Comparison of ENCODE assay signal across 1 cellular context in the genomic region with DNA sequence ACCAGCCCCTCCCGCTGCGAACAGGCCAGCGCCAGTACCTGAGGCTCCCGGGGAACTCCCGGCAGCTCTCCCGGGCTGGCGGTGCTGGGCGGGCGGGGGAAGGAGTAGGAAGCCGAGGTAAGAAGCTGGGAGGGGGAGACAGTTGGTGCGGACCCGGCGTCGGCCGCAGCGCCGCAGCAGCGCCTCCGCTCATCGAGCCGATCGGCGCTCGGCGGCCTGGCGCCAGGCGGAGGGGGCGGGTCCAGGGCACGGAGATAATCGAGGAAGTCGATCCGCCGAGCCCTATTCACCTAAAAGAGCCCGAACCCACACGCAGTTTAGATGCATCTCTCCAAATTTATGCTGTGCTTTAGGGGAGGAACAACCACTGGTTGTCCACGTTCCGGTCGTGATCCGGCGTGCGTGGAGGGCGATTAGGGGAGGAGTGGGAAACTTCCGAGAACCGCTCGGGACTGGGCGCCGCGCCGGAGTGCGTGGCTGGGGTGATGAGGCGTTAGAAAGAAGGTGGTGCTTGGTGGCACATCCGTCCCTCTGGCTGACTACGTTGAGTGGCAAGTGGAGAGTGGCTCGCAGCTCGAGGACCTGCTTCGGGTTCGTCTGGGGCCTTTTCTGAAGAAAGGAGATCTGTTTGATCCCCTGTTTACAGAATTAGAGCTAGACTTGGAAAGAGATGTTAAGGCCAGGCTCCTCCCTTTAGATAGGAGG.
TF ChIP-seq lines count a peak whose summit lies in the region.

A gene with protein sequence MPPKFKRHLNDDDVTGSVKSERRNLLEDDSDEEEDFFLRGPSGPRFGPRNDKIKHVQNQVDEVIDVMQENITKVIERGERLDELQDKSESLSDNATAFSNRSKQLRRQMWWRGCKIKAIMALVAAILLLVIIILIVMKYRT (minus strand): TSS at position 194 of the 705 bp plus-strand sequence. CDS start 3,651 bp downstream, outside the sequence.

TF ChIP-seq in HepG2, 621 proteins besides CTCF, POLR2A, EP300 and RAD21 (continued from another document and continues in another):
- TF ChIP-seq IRX3 (CRISPR knock-in tag; IDR thresholded peaks at IDR 0.05; ENCODE audit: borderline replicate concordance, low read depth) (no peak), NONO (IDR thresholded peaks at IDR 0.05) (no peak), NONO (CRISPR knock-in tag; conservative IDR thresholded peaks at IDR 0.05) (0 out of 2 replicates have a peak, but pooled peaks have one; percentile 45), RORA (CRISPR knock-in tag; IDR thresholded peaks at IDR 0.05) (no peak), ZNF879 (CRISPR knock-in tag; IDR thresholded peaks at IDR 0.05) (no peak), SIX1 (CRISPR knock-in tag; IDR thresholded peaks at IDR 0.05; ENCODE audit: borderline replicate concordance) (no peak), MXI1 (IDR thresholded peaks at IDR 0.05; ENCODE audit: borderline replicate concordance, low read depth, low read length) (peak; percentile 77; the same call in 1 of the 3 replicates), ZNF17 (CRISPR knock-in tag; IDR thresholded peaks at IDR 0.05) (no peak), ZNF253 (CRISPR knock-in tag; IDR thresholded peaks at IDR 0.05; ENCODE audit: borderline replicate concordance) (no peak), ISL2 (CRISPR knock-in tag; IDR thresholded peaks at IDR 0.05) (peak; percentile 66; the same call in 1 of the 2 replicates), ATAD3A (CRISPR knock-in tag; IDR thresholded peaks at IDR 0.05) (no peak), ZNF232 (CRISPR knock-in tag; IDR thresholded peaks at IDR 0.05; ENCODE audit: borderline replicate concordance) (no peak), MEIS1 (CRISPR knock-in tag; IDR thresholded peaks at IDR 0.05; ENCODE audit: borderline replicate concordance) (peak; percentile 54; the same call in 1 of the 2 replicates), ZNF124 (CRISPR knock-in tag; IDR thresholded peaks at IDR 0.05) (peak; percentile 54), HNRNPK (IDR thresholded peaks at IDR 0.05; ENCODE audit: low read depth, low read length, poor library complexity, severe bottlenecking) (peak; percentile 16), PTBP1 (IDR thresholded peaks at IDR 0.05; ENCODE audit: low read depth, low read length, poor library complexity, severe bottlenecking) (no peak), MED1 (CRISPR knock-in tag; IDR thresholded peaks at IDR 0.05) (peak; percentile 54), KLF12 (CRISPR knock-in tag; IDR thresholded peaks at IDR 0.05; ENCODE audit: borderline replicate concordance) (peak; percentile 83; the same call in 1 of the 2 replicates), PCBP2 (optimal IDR thresholded peaks at IDR 0.05; ENCODE audit: low read depth, low read length, poor library complexity, severe bottlenecking) (no peak), FOXK2 (IDR thresholded peaks at IDR 0.05) (no peak), IRF2 (CRISPR knock-in tag; IDR thresholded peaks at IDR 0.05) (peak; percentile 78), SP2 (CRISPR knock-in tag; IDR thresholded peaks at IDR 0.05) (peak; percentile 57; the same call in 1 of the 2 replicates), CEBPB (IDR thresholded peaks at IDR 0.05; ENCODE audit: borderline replicate concordance, low read depth, low read length) (no peak), EZH2 (conservative IDR thresholded peaks at IDR 0.05; ENCODE audit: low read depth, low read length) (no peak), ZZZ3 (CRISPR knock-in tag; IDR thresholded peaks at IDR 0.05; ENCODE audit: borderline replicate concordance) (0 out of 2 replicates have a peak, but pooled peaks have one; percentile 61), ZNF234 (CRISPR knock-in tag; conservative IDR thresholded peaks at IDR 0.05) (no peak), SP4 (CRISPR knock-in tag; IDR thresholded peaks at IDR 0.05) (peak; percentile 73; the same call in 1 of the 2 replicates), POGZ (CRISPR knock-in tag; IDR thresholded peaks at IDR 0.05) (peak; percentile 61; the same call in 1 of the 2 replicates), TSC22D2 (CRISPR knock-in tag; IDR thresholded peaks at IDR 0.05; ENCODE audit: borderline replicate concordance) (no peak; the same call in 1 of the 2 replicates), ZNF205 (CRISPR knock-in tag; IDR thresholded peaks at IDR 0.05) (peak; percentile 68; the same call in 1 of the 2 replicates), ZBTB7A (CRISPR knock-in tag; IDR thresholded peaks at IDR 0.05) (peak; percentile 77; the same call in 1 of the 2 replicates), DNMT1 (CRISPR knock-in tag; IDR thresholded peaks at IDR 0.05) (no peak), HOXD1 (CRISPR knock-in tag; IDR thresholded peaks at IDR 0.05) (peak; percentile 84; the same call in 1 of the 2 replicates), PAX8 (CRISPR knock-in tag; IDR thresholded peaks at IDR 0.05; ENCODE audit: borderline replicate concordance) (no peak; the same call in 1 of the 2 replicates), KAT7 (CRISPR knock-in tag; IDR thresholded peaks at IDR 0.05; ENCODE audit: borderline replicate concordance) (peak; percentile 87; the same call in 1 of the 2 replicates), ZNF331 (CRISPR knock-in tag; IDR thresholded peaks at IDR 0.05) (peak; percentile 59; the same call in 1 of the 2 replicates), JDP2 (CRISPR knock-in tag; IDR thresholded peaks at IDR 0.05; ENCODE audit: borderline replicate concordance) (no peak), ZMAT3 (CRISPR knock-in tag; conservative IDR thresholded peaks at IDR 0.05) (no peak), ZNF773 (CRISPR knock-in tag; IDR thresholded peaks at IDR 0.05; ENCODE audit: borderline replicate concordance) (no peak), MAF1 (CRISPR knock-in tag; IDR thresholded peaks at IDR 0.05; ENCODE audit: borderline replicate concordance) (peak; percentile 77; the same call in 1 of the 2 replicates), ZNF382 (CRISPR knock-in tag; IDR thresholded peaks at IDR 0.05; ENCODE audit: borderline replicate concordance) (no peak), HOXA5 (CRISPR knock-in tag; IDR thresholded peaks at IDR 0.05) (peak; percentile 67; the same call in 1 of the 2 replicates), CREB1 (IDR thresholded peaks at IDR 0.05) (no peak), CREB1 (CRISPR knock-in tag; IDR thresholded peaks at IDR 0.05) (0 out of 2 replicates have a peak, but pooled peaks have one; percentile 27)
- TF ChIP-seq, protein P1, sequence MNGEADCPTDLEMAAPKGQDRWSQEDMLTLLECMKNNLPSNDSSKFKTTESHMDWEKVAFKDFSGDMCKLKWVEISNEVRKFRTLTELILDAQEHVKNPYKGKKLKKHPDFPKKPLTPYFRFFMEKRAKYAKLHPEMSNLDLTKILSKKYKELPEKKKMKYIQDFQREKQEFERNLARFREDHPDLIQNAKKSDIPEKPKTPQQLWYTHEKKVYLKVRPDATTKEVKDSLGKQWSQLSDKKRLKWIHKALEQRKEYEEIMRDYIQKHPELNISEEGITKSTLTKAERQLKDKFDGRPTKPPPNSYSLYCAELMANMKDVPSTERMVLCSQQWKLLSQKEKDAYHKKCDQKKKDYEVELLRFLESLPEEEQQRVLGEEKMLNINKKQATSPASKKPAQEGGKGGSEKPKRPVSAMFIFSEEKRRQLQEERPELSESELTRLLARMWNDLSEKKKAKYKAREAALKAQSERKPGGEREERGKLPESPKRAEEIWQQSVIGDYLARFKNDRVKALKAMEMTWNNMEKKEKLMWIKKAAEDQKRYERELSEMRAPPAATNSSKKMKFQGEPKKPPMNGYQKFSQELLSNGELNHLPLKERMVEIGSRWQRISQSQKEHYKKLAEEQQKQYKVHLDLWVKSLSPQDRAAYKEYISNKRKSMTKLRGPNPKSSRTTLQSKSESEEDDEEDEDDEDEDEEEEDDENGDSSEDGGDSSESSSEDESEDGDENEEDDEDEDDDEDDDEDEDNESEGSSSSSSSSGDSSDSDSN (CRISPR knock-in tag; IDR thresholded peaks at IDR 0.05) = peak; percentile 57; the same call in 1 of the 2 replicates
- TF ChIP-seq, protein P2, sequence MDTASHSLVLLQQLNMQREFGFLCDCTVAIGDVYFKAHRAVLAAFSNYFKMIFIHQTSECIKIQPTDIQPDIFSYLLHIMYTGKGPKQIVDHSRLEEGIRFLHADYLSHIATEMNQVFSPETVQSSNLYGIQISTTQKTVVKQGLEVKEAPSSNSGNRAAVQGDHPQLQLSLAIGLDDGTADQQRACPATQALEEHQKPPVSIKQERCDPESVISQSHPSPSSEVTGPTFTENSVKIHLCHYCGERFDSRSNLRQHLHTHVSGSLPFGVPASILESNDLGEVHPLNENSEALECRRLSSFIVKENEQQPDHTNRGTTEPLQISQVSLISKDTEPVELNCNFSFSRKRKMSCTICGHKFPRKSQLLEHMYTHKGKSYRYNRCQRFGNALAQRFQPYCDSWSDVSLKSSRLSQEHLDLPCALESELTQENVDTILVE (CRISPR knock-in tag; IDR thresholded peaks at IDR 0.05) = peak; percentile 67; the same call in 1 of the 2 replicates
- TF ChIP-seq, protein P3, sequence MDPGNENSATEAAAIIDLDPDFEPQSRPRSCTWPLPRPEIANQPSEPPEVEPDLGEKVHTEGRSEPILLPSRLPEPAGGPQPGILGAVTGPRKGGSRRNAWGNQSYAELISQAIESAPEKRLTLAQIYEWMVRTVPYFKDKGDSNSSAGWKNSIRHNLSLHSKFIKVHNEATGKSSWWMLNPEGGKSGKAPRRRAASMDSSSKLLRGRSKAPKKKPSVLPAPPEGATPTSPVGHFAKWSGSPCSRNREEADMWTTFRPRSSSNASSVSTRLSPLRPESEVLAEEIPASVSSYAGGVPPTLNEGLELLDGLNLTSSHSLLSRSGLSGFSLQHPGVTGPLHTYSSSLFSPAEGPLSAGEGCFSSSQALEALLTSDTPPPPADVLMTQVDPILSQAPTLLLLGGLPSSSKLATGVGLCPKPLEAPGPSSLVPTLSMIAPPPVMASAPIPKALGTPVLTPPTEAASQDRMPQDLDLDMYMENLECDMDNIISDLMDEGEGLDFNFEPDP (CRISPR knock-in tag; conservative IDR thresholded peaks at IDR 0.05) = no peak
- TF ChIP-seq, protein P4, sequence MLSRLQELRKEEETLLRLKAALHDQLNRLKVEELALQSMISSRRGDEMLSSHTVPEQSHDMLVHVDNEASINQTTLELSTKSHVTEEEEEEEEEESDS (CRISPR knock-in tag; IDR thresholded peaks at IDR 0.05; ENCODE audit: borderline replicate concordance) = no peak
- TF ChIP-seq, protein P5, sequence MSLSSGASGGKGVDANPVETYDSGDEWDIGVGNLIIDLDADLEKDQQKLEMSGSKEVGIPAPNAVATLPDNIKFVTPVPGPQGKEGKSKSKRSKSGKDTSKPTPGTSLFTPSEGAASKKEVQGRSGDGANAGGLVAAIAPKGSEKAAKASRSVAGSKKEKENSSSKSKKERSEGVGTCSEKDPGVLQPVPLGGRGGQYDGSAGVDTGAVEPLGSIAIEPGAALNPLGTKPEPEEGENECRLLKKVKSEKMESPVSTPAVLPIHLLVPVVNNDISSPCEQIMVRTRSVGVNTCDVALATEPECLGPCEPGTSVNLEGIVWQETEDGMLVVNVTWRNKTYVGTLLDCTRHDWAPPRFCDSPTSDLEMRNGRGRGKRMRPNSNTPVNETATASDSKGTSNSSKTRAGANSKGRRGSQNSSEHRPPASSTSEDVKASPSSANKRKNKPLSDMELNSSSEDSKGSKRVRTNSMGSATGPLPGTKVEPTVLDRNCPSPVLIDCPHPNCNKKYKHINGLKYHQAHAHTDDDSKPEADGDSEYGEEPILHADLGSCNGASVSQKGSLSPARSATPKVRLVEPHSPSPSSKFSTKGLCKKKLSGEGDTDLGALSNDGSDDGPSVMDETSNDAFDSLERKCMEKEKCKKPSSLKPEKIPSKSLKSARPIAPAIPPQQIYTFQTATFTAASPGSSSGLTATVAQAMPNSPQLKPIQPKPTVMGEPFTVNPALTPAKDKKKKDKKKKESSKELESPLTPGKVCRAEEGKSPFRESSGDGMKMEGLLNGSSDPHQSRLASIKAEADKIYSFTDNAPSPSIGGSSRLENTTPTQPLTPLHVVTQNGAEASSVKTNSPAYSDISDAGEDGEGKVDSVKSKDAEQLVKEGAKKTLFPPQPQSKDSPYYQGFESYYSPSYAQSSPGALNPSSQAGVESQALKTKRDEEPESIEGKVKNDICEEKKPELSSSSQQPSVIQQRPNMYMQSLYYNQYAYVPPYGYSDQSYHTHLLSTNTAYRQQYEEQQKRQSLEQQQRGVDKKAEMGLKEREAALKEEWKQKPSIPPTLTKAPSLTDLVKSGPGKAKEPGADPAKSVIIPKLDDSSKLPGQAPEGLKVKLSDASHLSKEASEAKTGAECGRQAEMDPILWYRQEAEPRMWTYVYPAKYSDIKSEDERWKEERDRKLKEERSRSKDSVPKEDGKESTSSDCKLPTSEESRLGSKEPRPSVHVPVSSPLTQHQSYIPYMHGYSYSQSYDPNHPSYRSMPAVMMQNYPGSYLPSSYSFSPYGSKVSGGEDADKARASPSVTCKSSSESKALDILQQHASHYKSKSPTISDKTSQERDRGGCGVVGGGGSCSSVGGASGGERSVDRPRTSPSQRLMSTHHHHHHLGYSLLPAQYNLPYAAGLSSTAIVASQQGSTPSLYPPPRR (CRISPR knock-in tag; IDR thresholded peaks at IDR 0.05; ENCODE audit: borderline replicate concordance) = no peak
- TF ChIP-seq, protein P6, sequence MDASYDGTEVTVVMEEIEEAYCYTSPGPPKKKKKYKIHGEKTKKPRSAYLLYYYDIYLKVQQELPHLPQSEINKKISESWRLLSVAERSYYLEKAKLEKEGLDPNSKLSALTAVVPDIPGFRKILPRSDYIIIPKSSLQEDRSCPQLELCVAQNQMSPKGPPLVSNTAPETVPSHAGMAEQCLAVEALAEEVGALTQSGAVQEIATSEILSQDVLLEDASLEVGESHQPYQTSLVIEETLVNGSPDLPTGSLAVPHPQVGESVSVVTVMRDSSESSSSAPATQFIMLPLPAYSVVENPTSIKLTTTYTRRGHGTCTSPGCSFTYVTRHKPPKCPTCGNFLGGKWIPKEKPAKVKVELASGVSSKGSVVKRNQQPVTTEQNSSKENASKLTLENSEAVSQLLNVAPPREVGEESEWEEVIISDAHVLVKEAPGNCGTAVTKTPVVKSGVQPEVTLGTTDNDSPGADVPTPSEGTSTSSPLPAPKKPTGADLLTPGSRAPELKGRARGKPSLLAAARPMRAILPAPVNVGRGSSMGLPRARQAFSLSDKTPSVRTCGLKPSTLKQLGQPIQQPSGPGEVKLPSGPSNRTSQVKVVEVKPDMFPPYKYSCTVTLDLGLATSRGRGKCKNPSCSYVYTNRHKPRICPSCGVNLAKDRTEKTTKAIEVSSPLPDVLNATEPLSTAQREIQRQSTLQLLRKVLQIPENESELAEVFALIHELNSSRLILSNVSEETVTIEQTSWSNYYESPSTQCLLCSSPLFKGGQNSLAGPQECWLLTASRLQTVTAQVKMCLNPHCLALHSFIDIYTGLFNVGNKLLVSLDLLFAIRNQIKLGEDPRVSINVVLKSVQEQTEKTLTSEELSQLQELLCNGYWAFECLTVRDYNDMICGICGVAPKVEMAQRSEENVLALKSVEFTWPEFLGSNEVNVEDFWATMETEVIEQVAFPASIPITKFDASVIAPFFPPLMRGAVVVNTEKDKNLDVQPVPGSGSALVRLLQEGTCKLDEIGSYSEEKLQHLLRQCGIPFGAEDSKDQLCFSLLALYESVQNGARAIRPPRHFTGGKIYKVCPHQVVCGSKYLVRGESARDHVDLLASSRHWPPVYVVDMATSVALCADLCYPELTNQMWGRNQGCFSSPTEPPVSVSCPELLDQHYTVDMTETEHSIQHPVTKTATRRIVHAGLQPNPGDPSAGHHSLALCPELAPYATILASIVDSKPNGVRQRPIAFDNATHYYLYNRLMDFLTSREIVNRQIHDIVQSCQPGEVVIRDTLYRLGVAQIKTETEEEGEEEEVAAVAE (CRISPR knock-in tag; IDR thresholded peaks at IDR 0.05; ENCODE audit: borderline replicate concordance) = no peak
- TF ChIP-seq, protein P7, sequence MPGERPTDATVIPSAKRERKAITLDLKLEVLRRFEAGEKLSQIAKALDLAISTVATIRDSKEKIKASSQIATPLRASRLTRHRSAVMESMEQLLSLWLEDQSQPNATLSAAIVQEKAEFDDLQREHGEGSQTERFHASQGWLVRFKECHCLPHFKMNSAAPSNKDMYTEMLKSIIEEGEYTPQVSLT (CRISPR knock-in tag; IDR thresholded peaks at IDR 0.05; ENCODE audit: borderline replicate concordance, low read depth) = no peak
